ENCODE assay signal across 13 cellular contexts in the genomic region with DNA sequence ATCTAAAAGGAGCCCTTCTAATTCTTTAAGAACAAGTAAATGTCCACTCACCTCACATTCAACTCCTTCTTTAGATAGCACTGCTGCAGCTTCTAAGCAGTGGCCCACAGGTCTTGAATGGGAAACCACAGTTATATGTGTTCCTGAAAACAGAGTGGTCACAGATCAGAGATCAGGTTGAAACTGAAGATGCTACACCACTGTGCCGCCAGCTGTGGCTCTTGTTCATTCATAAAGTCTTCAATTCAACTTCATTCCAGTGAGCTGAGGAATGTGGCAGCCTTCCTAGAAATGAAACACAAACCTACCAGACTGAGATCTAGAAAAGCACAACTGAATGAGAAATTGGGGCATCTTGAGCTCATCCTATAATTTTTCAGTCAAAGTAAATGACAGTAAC. TPM values are rescaled to one million over a fixed set of nuclear protein-coding genes. Genes with fewer than 3 reads are reported as not detected.
A peak's percentile ranks its signal among the peaks of the same experiment; 100 is the strongest.
DNase-seq lines count a peak whose midpoint lies in the region; ATAC-seq, FAIRE-seq and TF ChIP-seq lines count a peak whose summit lies in the region.
"Had no signal": no experiment of that assay in that cellular context is flagged by ENCODE, and none has a peak within 500 bp of the region (broad histone marks: within the 10 kb centered on the region; RNA-seq: fewer than 3 reads in every experiment).

No MANE protein-coding gene starts in this region.

- H3K27me3 Mint-ChIP-seq in activated CD8-positive, alpha-beta T cell treated with anti-CD3 and anti-CD28 coated beads for 36 hours = no peaks in the 10 kb centered on the region
- H3K27me3 Mint-ChIP-seq in activated CD8-positive, alpha-beta T cell treated with anti-CD3 and anti-CD28 coated beads, Interleukin-2, amount 10 ng/mL, durations not matched to agents 7 days and 5 days (ENCODE audit: low read depth) = no peaks in the 10 kb centered on the region
- H3K27me3 Mint-ChIP-seq in naive thymus-derived CD4-positive, alpha-beta T cell = no peaks in the 10 kb centered on the region

- H3K27ac ChIP-seq in KMS-11 = peak overlapping the region; percentile 46; the same call in 1 of the 2 replicates
- no peak overlapping the region for H3K27ac ChIP-seq in small intestine (ENCODE audit: low read depth in 1 of 2, low read length in 1 of 2)
- H3K27ac ChIP-seq in naive thymus-derived CD4-positive, alpha-beta T cell (ENCODE audit: low read depth, low read length) = no peak overlapping the region
- H3K27ac ChIP-seq: esophagus squamous epithelium, left lung, thoracic aorta had no signal

- H3K4me3 ChIP-seq in KMS-11 (IDR thresholded peaks at IDR 0.05; ENCODE audit: insufficient read depth, low read depth, low read length) = no peak overlapping the region
- H3K4me3 ChIP-seq in small intestine (ENCODE audit: low read depth in 1 of 2, low read length in 2 of 2) = no peak overlapping the region
- no peak overlapping the region for H3K4me3 ChIP-seq in naive thymus-derived CD4-positive, alpha-beta T cell (ENCODE audit: low read length)
- H3K4me3 ChIP-seq: esophagus squamous epithelium, left lung, thoracic aorta had no signal

- H2AFZ ChIP-seq in KMS-11 (ENCODE audit: low read depth) = no peak overlapping the region

- peaks cover 21% of the 10 kb centered on the region for H3K4me1 Mint-ChIP-seq in activated CD8-positive, alpha-beta T cell treated with anti-CD3 and anti-CD28 coated beads for 36 hours (ENCODE audit: low read depth)
- H3K4me1 Mint-ChIP-seq in activated CD8-positive, alpha-beta T cell treated with anti-CD3 and anti-CD28 coated beads, Interleukin-2, amount 10 ng/mL, durations not matched to agents 7 days and 5 days (ENCODE audit: low read depth) = peaks cover 18% of the 10 kb centered on the region
- peaks cover 15 to 36% (median 26%) of the 10 kb centered on the region in 7 donors for H3K4me1 Mint-ChIP-seq in naive thymus-derived CD4-positive, alpha-beta T cell

- POLR2A ChIA-PET in activated CD8-positive, alpha-beta T cell treated with anti-CD3 and anti-CD28 coated beads for 36 hours (lab: Charles Lee) = interaction anchor here (0.9 to 1.1 kb wide), 2 partner anchors 62 to 123 kb away, joined by 3 to 5 read pairs; a partner anchor contains a TSS
- POLR2A ChIA-PET in activated CD8-positive, alpha-beta T cell treated with anti-CD3 and anti-CD28 coated beads, Interleukin-2, amount 10 ng/mL, durations not matched to agents 7 days and 5 days (lab: Charles Lee) = no interaction called here
- POLR2A ChIA-PET in naive thymus-derived CD4-positive, alpha-beta T cell (lab: Charles Lee) = interaction anchor here (0.6 to 1.7 kb wide), 4 partner anchors 8 to 123 kb away, joined by 3 to 4 read pairs (median 4); a partner anchor contains a TSS

- H3K9ac ChIP-seq in KMS-11 = no peak overlapping the region

- H3K4me2 ChIP-seq in KMS-11 = peak overlapping the region; percentile 66

- H3K36me3 ChIP-seq in KMS-11 (ENCODE audit: insufficient read depth) (0 out of 2 replicates have a peak, but pooled peaks cover 2% of the 10 kb centered on the region), small intestine (ENCODE audit: control insufficient read depth in 2 of 2, insufficient read depth in 2 of 2, low read length in 2 of 2) (peaks cover 14 to 22% of the 10 kb centered on the region in 2 donors)
- H3K36me3 ChIP-seq in naive thymus-derived CD4-positive, alpha-beta T cell (ENCODE audit: control insufficient read depth in 2 of 3, insufficient read depth in 3 of 3, low read length in 3 of 3) = peaks cover 32 to 70% (median 48%) of the 10 kb centered on the region in 3 experiments

- no peaks in the 10 kb centered on the region for H3K9me3 ChIP-seq in small intestine (ENCODE audit: control insufficient read depth, low read depth)
- no peaks in the 10 kb centered on the region for H3K9me3 ChIP-seq in naive thymus-derived CD4-positive, alpha-beta T cell (ENCODE audit: control insufficient read depth in 2 of 3, low read length in 3 of 3)
- H3K9me3 ChIP-seq: esophagus squamous epithelium, left lung, thoracic aorta had no signal

- H4K20me1 ChIP-seq in KMS-11 (ENCODE audit: insufficient read depth) = no peaks in the 10 kb centered on the region

- CTCF ChIA-PET in activated CD8-positive, alpha-beta T cell treated with anti-CD3 and anti-CD28 coated beads for 36 hours (lab: Charles Lee) = interaction anchor here (0.8 to 2.7 kb wide), 4 partner anchors 11 to 121 kb away, joined by 3 to 13 read pairs (median 4); a partner anchor contains a TSS
- CTCF ChIA-PET in activated CD8-positive, alpha-beta T cell treated with anti-CD3 and anti-CD28 coated beads, Interleukin-2, amount 10 ng/mL, durations not matched to agents 7 days and 5 days (lab: Charles Lee) = interaction anchor here (1.1 to 2.5 kb wide), 5 partner anchors 14 to 213 kb away, joined by 3 to 14 read pairs (median 4); a partner anchor contains a TSS
- CTCF ChIA-PET in naive thymus-derived CD4-positive, alpha-beta T cell (lab: Charles Lee) = interaction anchor here (0.6 to 1.6 kb wide), 4 partner anchors 10 to 192 kb away, joined by 3 to 6 read pairs (median 3); a partner anchor contains a TSS

- FAIRE-seq in small intestine (lab: Jason Lieb, UNC) = no peak

- no peak for DNase-seq in activated CD8-positive, alpha-beta T cell treated with anti-CD3 and anti-CD28 coated beads for 36 hours
- no peak for DNase-seq in activated CD8-positive, alpha-beta T cell treated with anti-CD3 and anti-CD28 coated beads, Interleukin-2, amount 10 ng/mL, durations not matched to agents 7 days and 5 days
- no peak for DNase-seq in small intestine
- DNase-seq in activated CD4-positive, alpha-beta T cell treated with anti-CD3 and anti-CD28 coated beads, Interleukin-2, amount 50 U/mL, for 1 hour = no peak
- no peak for DNase-seq in naive thymus-derived CD4-positive, alpha-beta T cell
- DNase-seq: esophagus squamous epithelium; H9; left lung; stimulated activated CD4-positive, alpha-beta T cell treated with anti-CD3 and anti-CD28 coated beads, Interleukin-2, amount 100 ng/mL, for 48 hours had no signal

- H3K4me3 Mint-ChIP-seq in activated CD8-positive, alpha-beta T cell treated with anti-CD3 and anti-CD28 coated beads for 36 hours = no peak overlapping the region
- H3K4me3 Mint-ChIP-seq in activated CD8-positive, alpha-beta T cell treated with anti-CD3 and anti-CD28 coated beads, Interleukin-2, amount 10 ng/mL, durations not matched to agents 7 days and 5 days = no peak overlapping the region
- no peak overlapping the region for H3K4me3 Mint-ChIP-seq in naive thymus-derived CD4-positive, alpha-beta T cell
- H3K4me3 Mint-ChIP-seq: H9 had no signal

- peaks cover 22% of the 10 kb centered on the region for H3K36me3 Mint-ChIP-seq in activated CD8-positive, alpha-beta T cell treated with anti-CD3 and anti-CD28 coated beads for 36 hours (ENCODE audit: low read depth)
- peaks cover 51% of the 10 kb centered on the region for H3K36me3 Mint-ChIP-seq in activated CD8-positive, alpha-beta T cell treated with anti-CD3 and anti-CD28 coated beads, Interleukin-2, amount 10 ng/mL, durations not matched to agents 7 days and 5 days (ENCODE audit: low read depth)
- H3K36me3 Mint-ChIP-seq in naive thymus-derived CD4-positive, alpha-beta T cell = peaks cover 9 to 32% (median 12%) of the 10 kb centered on the region in 5 donors

- H3K27ac Mint-ChIP-seq in activated CD8-positive, alpha-beta T cell treated with anti-CD3 and anti-CD28 coated beads for 36 hours = peak overlapping the region; percentile 46
- H3K27ac Mint-ChIP-seq in activated CD8-positive, alpha-beta T cell treated with anti-CD3 and anti-CD28 coated beads, Interleukin-2, amount 10 ng/mL, durations not matched to agents 7 days and 5 days = no peak overlapping the region
- no peak overlapping the region for H3K27ac Mint-ChIP-seq in naive thymus-derived CD4-positive, alpha-beta T cell
- H3K27ac Mint-ChIP-seq: H9 had no signal

- H3K9me3 Mint-ChIP-seq in activated CD8-positive, alpha-beta T cell treated with anti-CD3 and anti-CD28 coated beads for 36 hours = no peaks in the 10 kb centered on the region
- H3K9me3 Mint-ChIP-seq in activated CD8-positive, alpha-beta T cell treated with anti-CD3 and anti-CD28 coated beads, Interleukin-2, amount 10 ng/mL, durations not matched to agents 7 days and 5 days (ENCODE audit: insufficient read depth) = no peaks in the 10 kb centered on the region
- H3K9me3 Mint-ChIP-seq in naive thymus-derived CD4-positive, alpha-beta T cell = no peaks in the 10 kb centered on the region
- H3K9me3 Mint-ChIP-seq: H9 had no signal

- intact Hi-C loops in activated CD8-positive, alpha-beta T cell treated with anti-CD3 and anti-CD28 coated beads for 36 hours (cut with micrococcal nuclease) = loop anchor here (10.0 kb wide), 1 partner anchor 105 kb away; a partner anchor contains a TSS
- intact Hi-C loops in naive thymus-derived CD4-positive, alpha-beta T cell (cut with micrococcal nuclease) = loop anchor here (5.0 kb wide), 2 partner anchors 43 to 1872 kb away; a partner anchor contains a TSS

- TF ChIP-seq CTCF in activated CD8-positive, alpha-beta T cell treated with anti-CD3 and anti-CD28 coated beads for 36 hours (IDR thresholded peaks at IDR 0.05) = no peak
- TF ChIP-seq CTCF in KMS-11 (conservative IDR thresholded peaks at IDR 0.05; ENCODE audit: low read depth, low read length) = no peak

- H3K4me1 ChIP-seq in KMS-11 (ENCODE audit: low read depth, poor library complexity, severe bottlenecking) (peaks cover 49% of the 10 kb centered on the region), small intestine (ENCODE audit: control insufficient read depth in 2 of 2, insufficient read depth in 1 of 2, low read depth in 1 of 2, low read length in 1 of 2) (no peaks in the 10 kb centered on the region)
- peaks cover 14 to 15% of the 10 kb centered on the region in 2 donors for H3K4me1 ChIP-seq in naive thymus-derived CD4-positive, alpha-beta T cell (ENCODE audit: control insufficient read depth in 2 of 2, insufficient read depth in 2 of 2, low read length in 2 of 2)

- WGBS in small intestine, 3 donors = 3 to 76% (median 8%) methylated on average over 1 of the region's 1 CpG

- H3K79me2 ChIP-seq in KMS-11 (ENCODE audit: insufficient read depth, low read depth) = peaks cover 18% of the 10 kb centered on the region

- no peak for ATAC-seq in activated CD8-positive, alpha-beta T cell treated with anti-CD3 and anti-CD28 coated beads for 36 hours
- no peak for ATAC-seq in activated CD8-positive, alpha-beta T cell treated with anti-CD3 and anti-CD28 coated beads, Interleukin-2, amount 10 ng/mL, durations not matched to agents 7 days and 5 days
- ATAC-seq in HG02623 (IDR thresholded peaks at IDR 0.05; ENCODE audit: unreplicated experiment) (peak; percentile 41), GM18502 (IDR thresholded peaks at IDR 0.05; ENCODE audit: poor library complexity, unreplicated experiment) (no peak)
- ATAC-seq in naive thymus-derived CD4-positive, alpha-beta T cell = no peak
- ATAC-seq: left lung had no signal

- H3K27me3 ChIP-seq in KMS-11 (ENCODE audit: insufficient read depth, low read depth) (no peaks in the 10 kb centered on the region), small intestine (ENCODE audit: control insufficient read depth in 2 of 2, insufficient read depth in 2 of 2, low read length in 2 of 2) (no peaks in the 10 kb centered on the region)
- no peaks in the 10 kb centered on the region for H3K27me3 ChIP-seq in naive thymus-derived CD4-positive, alpha-beta T cell (ENCODE audit: control insufficient read depth in 2 of 2, insufficient read depth in 2 of 2, low read length in 2 of 2)
- H3K27me3 ChIP-seq: esophagus squamous epithelium, left lung had no signal

RNA-seq across cellular contexts. Expression of a gene that starts 4.0 kb away (rescaled TPM):
- 10 to 100 TPM; 53.9 to 58.8 TPM for total RNA-seq in activated CD8-positive, alpha-beta T cell treated with anti-CD3 and anti-CD28 coated beads for 36 hours
- total RNA-seq in activated CD8-positive, alpha-beta T cell treated with anti-CD3 and anti-CD28 coated beads, Interleukin-2, amount 10 ng/mL, durations not matched to agents 7 days and 5 days = 10 to 100 TPM; 48.9 to 50.3 TPM
- 10 to 100 TPM; 60.5 to 68.4 (median 64.6) TPM for polyA plus RNA-seq in small intestine
- 10 to 100 TPM; 30.1 to 58.1 (median 54.0) TPM for total RNA-seq in naive thymus-derived CD4-positive, alpha-beta T cell
- 100 to 1,000 TPM; 106 to 128 TPM for polyA plus RNA-seq in naive thymus-derived CD4-positive, alpha-beta T cell
